ENCODE assay signal across 9 cellular contexts in genomic region chr19:11551603-11552235, GRCh38. TPM values are rescaled to one million over a fixed set of nuclear protein-coding genes. Genes with fewer than 3 reads are reported as not detected.
A peak's percentile ranks its signal among the peaks of the same experiment; 100 is the strongest.
DNase-seq lines count a peak whose midpoint lies in the region; ATAC-seq and TF ChIP-seq lines count a peak whose summit lies in the region.
"Had no signal": no experiment of that assay in that cellular context is flagged by ENCODE, and none has a peak within 500 bp of the region (broad histone marks: within the 10 kb centered on the region; RNA-seq: fewer than 3 reads in every experiment).

No MANE protein-coding gene starts in this region.

- H3K4me1 ChIP-seq in fibroblast of lung (ENCODE audit: control insufficient read depth, extremely low read depth, insufficient read depth, low read length) = no peaks in the 10 kb centered on the region
- peaks cover 3% of the 10 kb centered on the region for H3K4me1 ChIP-seq in psoas muscle
- H3K4me1 ChIP-seq in CD8-positive, alpha-beta memory T cell (ENCODE audit: insufficient read depth, low read length) = peaks cover under 1% of the 10 kb centered on the region

- H3K4me3 ChIP-seq in MG63 (no peak overlapping the region), fibroblast of lung (replicated peaks in 1 of 4; ENCODE audit: control extremely low read depth in 1 of 4, insufficient read depth in 1 of 4, low read depth in 3 of 4, low read length in 4 of 4) (no peak overlapping the region), psoas muscle (no peak overlapping the region)
- no peak overlapping the region for H3K4me3 ChIP-seq in CD8-positive, alpha-beta memory T cell (ENCODE audit: low read length)

- no peak overlapping the region for H3K4me2 ChIP-seq in fibroblast of lung (ENCODE audit: extremely low read depth, insufficient read depth, low read length)

- POLR2A ChIA-PET in CD8-positive, alpha-beta memory T cell (lab: Charles Lee) = no interaction called here

- peak overlapping the region in 1 of 8 donors; percentile 12 for H3K27ac Mint-ChIP-seq in CD8-positive, alpha-beta memory T cell

- no peak for TF ChIP-seq POLR2A in GM18505 (IDR thresholded peaks at IDR 0.05; ENCODE audit: borderline replicate concordance, extremely low read depth, insufficient read depth, insufficient read length)

- H3K9me3 Mint-ChIP-seq in CD8-positive, alpha-beta memory T cell = no peaks in the 10 kb centered on the region

- no peak overlapping the region for H3K9ac ChIP-seq in fibroblast of lung (ENCODE audit: insufficient read depth, low read length)

- no peak overlapping the region for H3K4me3 Mint-ChIP-seq in CD8-positive, alpha-beta memory T cell

- H3K27me3 ChIP-seq in MG63 (no peaks in the 10 kb centered on the region), fibroblast of lung (ENCODE audit: control insufficient read depth, insufficient read depth, low read length) (no peaks in the 10 kb centered on the region), psoas muscle (ENCODE audit: insufficient read depth in 3 of 3, low read length in 2 of 3) (no peaks in the 10 kb centered on the region)
- H3K27me3 ChIP-seq in CD8-positive, alpha-beta memory T cell (ENCODE audit: insufficient read depth, low read length, poor library complexity, severe bottlenecking) = no peaks in the 10 kb centered on the region

- TF ChIP-seq CTCF in fibroblast of lung (conservative IDR thresholded peaks at IDR 0.05 in 1 of 2, IDR thresholded peaks at IDR 0.05 in 1 of 2; ENCODE audit: low read depth in 1 of 2, low read length in 2 of 2) (peak; percentile 22 to 29), psoas muscle (IDR thresholded peaks at IDR 0.05) (peak; percentile 15)

- H3K36me3 ChIP-seq in MG63 (peaks cover 43% of the 10 kb centered on the region), fibroblast of lung (ENCODE audit: control insufficient read depth, insufficient read depth, low read length) (peaks cover 14% of the 10 kb centered on the region), psoas muscle (ENCODE audit: insufficient read depth in 1 of 2, low read depth in 1 of 2) (peaks cover 0 to 27% of the 10 kb centered on the region in 2 donors)
- H3K36me3 ChIP-seq in CD8-positive, alpha-beta memory T cell (ENCODE audit: insufficient read depth, low read length) = peaks cover 13% of the 10 kb centered on the region

- H2AFZ ChIP-seq in fibroblast of lung (ENCODE audit: low read length) = no peak overlapping the region

- DNase-seq in ELF-1 (ENCODE audit: low read depth, low spot score) (peak; percentile 72), MG63 (peak; percentile 37), fibroblast of lung (ENCODE audit: low read depth in 2 of 2) (no peak), psoas muscle (peak in 1 of 2 donors; percentile 21), NCI-H2171 (lab: John Stamatoyannopoulos, UW) (no peak), NCI-H187 (lab: John Stamatoyannopoulos, UW) (no peak)
- DNase-seq in CD8-positive, alpha-beta memory T cell = no peak
- DNase-seq: activated CD4-positive, CD25-positive, alpha-beta regulatory T cell had no signal

- peak in 3 of 4 donors; percentile 41 to 67 (median 63) for ATAC-seq in psoas muscle
- ATAC-seq in GM18505 (IDR thresholded peaks at IDR 0.05; ENCODE audit: unreplicated experiment) = no peak

- no peaks in the 10 kb centered on the region for H3K9me3 ChIP-seq in MG63
- H3K9me3 ChIP-seq in fibroblast of lung (ENCODE audit: control insufficient read depth, insufficient read depth, low read depth, low read length) = no peaks in the 10 kb centered on the region
- H3K9me3 ChIP-seq in psoas muscle = no peaks in the 10 kb centered on the region
- no peaks in the 10 kb centered on the region for H3K9me3 ChIP-seq in CD8-positive, alpha-beta memory T cell (ENCODE audit: low read length)

- H3K79me2 ChIP-seq in fibroblast of lung (ENCODE audit: control insufficient read depth, insufficient read depth, low read length) = peaks cover 13% of the 10 kb centered on the region

- H4K20me1 ChIP-seq in fibroblast of lung (ENCODE audit: control insufficient read depth, extremely low read depth, insufficient read depth, low read length) = no peaks in the 10 kb centered on the region

- H3K27ac ChIP-seq in fibroblast of lung (ENCODE audit: insufficient read depth, low read length) (no peak overlapping the region), psoas muscle (peak overlapping the region; percentile 36)
- H3K27ac ChIP-seq in CD8-positive, alpha-beta memory T cell (ENCODE audit: low read depth, low read length) = no peak overlapping the region

- intact Hi-C loops in psoas muscle (cut with DNase I) = no loop called here

- peaks cover 0 to 39% (median 0%) of the 10 kb centered on the region in 3 donors for H3K36me3 Mint-ChIP-seq in CD8-positive, alpha-beta memory T cell

- WGBS in psoas muscle, 3 donors = 63 to 73% (median 66%) methylated on average over 25 to 26 of the region's 26 CpGs

- H3K27me3 Mint-ChIP-seq in CD8-positive, alpha-beta memory T cell = no peaks in the 10 kb centered on the region

- peaks cover 10 to 23% (median 14%) of the 10 kb centered on the region in 3 donors for H3K4me1 Mint-ChIP-seq in CD8-positive, alpha-beta memory T cell

- CTCF ChIA-PET in CD8-positive, alpha-beta memory T cell (lab: Charles Lee) = no interaction called here

RNA-seq across cellular contexts. Expression of gene ELOF1, which starts 7.3 kb away (rescaled TPM):
- 51.6 and 111 TPM in 2 replicates for total RNA-seq in MG63 (2014; rRNA removed; shearing (Covaris generic); ENCODE audit: low replicate concordance)
- total RNA-seq in fibroblast of lung (28.2 and 29.6 TPM in 2 replicates), psoas muscle (10 to 100 TPM; 24.3 to 47.3 (median 33.2) TPM)
- polyA plus RNA-seq in fibroblast of lung (52.2 and 57.8 TPM in 2 replicates), psoas muscle (10 to 100 TPM; 64.6 to 82.5 (median 72.2) TPM)
- 55.7 and 87.0 TPM in 2 replicates for polyA plus RNA-seq in fibroblast of lung (2012)
- 51.1 and 67.5 TPM in 2 replicates for polyA minus RNA-seq in fibroblast of lung (ENCODE audit: low replicate concordance)
- 10 to 100 TPM; 61.7 to 62.7 TPM for total RNA-seq in CD8-positive, alpha-beta memory T cell
- polyA plus RNA-seq in CD8-positive, alpha-beta memory T cell = 91.7 TPM

RNA-seq across cellular contexts. Expression of gene CNN1, which starts 13.1 kb away (rescaled TPM):
- 0.46 TPM in 1 of 2 replicates, not detected in the other for total RNA-seq in MG63 (2014; rRNA removed; shearing (Covaris generic); ENCODE audit: low replicate concordance)
- total RNA-seq in fibroblast of lung (17.2 and 20.3 TPM in 2 replicates), psoas muscle (10 to 100 TPM in 1 of 4 donors, 1 to 10 TPM in 3; 1.9 to 11.9 (median 5.6) TPM)
- polyA plus RNA-seq in fibroblast of lung (24.0 and 83.9 TPM in 2 replicates), psoas muscle (10 to 100 TPM in 1 of 3 donors, 1 to 10 TPM in 2; 4.4 to 11.0 (median 5.7) TPM)
- 21.5 and 75.0 TPM in 2 replicates for polyA plus RNA-seq in fibroblast of lung (2012)
- polyA minus RNA-seq in fibroblast of lung (ENCODE audit: low replicate concordance) = 4.1 and 29.5 TPM in 2 replicates
- not detected for total RNA-seq in CD8-positive, alpha-beta memory T cell
- polyA plus RNA-seq in CD8-positive, alpha-beta memory T cell = not detected

RNA-seq across cellular contexts. Expression of gene ECSIT, which starts 22.8 kb away (rescaled TPM):
- 139 and 196 TPM in 2 replicates for total RNA-seq in MG63 (2014; rRNA removed; shearing (Covaris generic); ENCODE audit: low replicate concordance)
- total RNA-seq in fibroblast of lung (33.5 and 49.1 TPM in 2 replicates), psoas muscle (100 to 1,000 TPM in 2 of 4 donors, 10 to 100 TPM in 2; 84.3 to 113 (median 101) TPM)
- polyA plus RNA-seq in fibroblast of lung (19.3 and 22.6 TPM in 2 replicates), psoas muscle (100 to 1,000 TPM; 136 to 196 (median 162) TPM)
- polyA plus RNA-seq in fibroblast of lung (2012) = 22.3 and 22.7 TPM in 2 replicates
- 49.5 and 93.5 TPM in 2 replicates for polyA minus RNA-seq in fibroblast of lung (ENCODE audit: low replicate concordance)
- 10 to 100 TPM; 59.6 to 61.0 TPM for total RNA-seq in CD8-positive, alpha-beta memory T cell
- polyA plus RNA-seq in CD8-positive, alpha-beta memory T cell = 31.4 TPM

RNA-seq across cellular contexts. Expression of gene ACP5, which starts 25.7 kb away (rescaled TPM):
- total RNA-seq in MG63 (2014; rRNA removed; shearing (Covaris generic); ENCODE audit: low replicate concordance) = not detected in 2 replicates
- 1.2 and 2.6 TPM in 2 replicates for total RNA-seq in fibroblast of lung
- 0.19 and 2.2 TPM in 2 replicates for polyA plus RNA-seq in fibroblast of lung
- polyA plus RNA-seq in fibroblast of lung (2012) = 0.33 and 2.7 TPM in 2 replicates
- 11.8 TPM in 1 of 2 replicates, not detected in the other for polyA minus RNA-seq in fibroblast of lung (ENCODE audit: low replicate concordance)
- 1 to 10 TPM; 1.3 to 2.7 (median 1.9) TPM for total RNA-seq in psoas muscle
- under 1 TPM; 0.44 to 0.78 (median 0.62) TPM for polyA plus RNA-seq in psoas muscle
- total RNA-seq in CD8-positive, alpha-beta memory T cell = 1 to 10 TPM; 5.7 TPM
- 11.8 TPM for polyA plus RNA-seq in CD8-positive, alpha-beta memory T cell

RNA-seq across cellular contexts. Expression of gene ZNF627, which starts 45.6 kb away (rescaled TPM):
- 32.4 and 33.2 TPM in 2 replicates for total RNA-seq in MG63 (2014; rRNA removed; shearing (Covaris generic); ENCODE audit: low replicate concordance)
- total RNA-seq in fibroblast of lung (19.5 and 26.3 TPM in 2 replicates), psoas muscle (1 to 10 TPM; 2.9 to 5.6 (median 4.5) TPM)
- polyA plus RNA-seq in fibroblast of lung (7.9 and 10.8 TPM in 2 replicates), psoas muscle (1 to 10 TPM; 2.6 to 4.3 (median 2.9) TPM)
- polyA plus RNA-seq in fibroblast of lung (2012) = 5.9 and 6.5 TPM in 2 replicates
- 3.6 and 3.9 TPM in 2 replicates for polyA minus RNA-seq in fibroblast of lung (ENCODE audit: low replicate concordance)
- 1 to 10 TPM; 5.7 to 6.2 TPM for total RNA-seq in CD8-positive, alpha-beta memory T cell
- 6.2 TPM for polyA plus RNA-seq in CD8-positive, alpha-beta memory T cell

Comparison
In these comparisons a context has a peak if more than half of its experiments do, and no peak if none do; other contexts are left out.
1. DNase-seq: peak in ELF-1 (single experiment) and MG63 (single experiment); none in fibroblast of lung (0 of 2), NCI-H2171 (single experiment), NCI-H187 (0 of 2) and CD8-positive, alpha-beta memory T cell (0 of 5).